1 cellular context compared by ENCODE assay signal in the genomic region with DNA sequence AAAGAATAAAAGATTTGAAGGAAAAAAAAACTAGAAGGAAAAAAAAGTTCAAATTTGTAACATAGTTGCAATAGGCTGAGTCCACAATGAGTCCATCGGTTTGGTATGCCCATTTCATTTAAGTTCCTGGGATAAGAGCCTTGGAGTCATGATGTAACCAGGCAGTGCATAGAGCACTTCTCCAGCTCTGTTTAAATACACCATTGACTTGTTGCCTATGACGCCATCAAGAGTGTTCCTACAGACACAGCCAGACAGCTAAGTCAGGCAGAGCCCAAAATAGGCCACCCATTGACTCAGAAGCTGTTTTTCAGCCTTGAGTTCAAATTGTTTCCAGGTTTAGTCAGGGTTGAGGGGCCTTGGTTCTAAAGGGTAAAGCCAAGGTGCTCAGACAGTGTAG.
TF ChIP-seq lines count a peak whose summit lies in the region.

No MANE protein-coding gene starts in this region.

TF ChIP-seq in liver, 16 proteins besides CTCF, POLR2A, EP300 and RAD21 (continued from another document):
- TF ChIP-seq, protein P1, sequence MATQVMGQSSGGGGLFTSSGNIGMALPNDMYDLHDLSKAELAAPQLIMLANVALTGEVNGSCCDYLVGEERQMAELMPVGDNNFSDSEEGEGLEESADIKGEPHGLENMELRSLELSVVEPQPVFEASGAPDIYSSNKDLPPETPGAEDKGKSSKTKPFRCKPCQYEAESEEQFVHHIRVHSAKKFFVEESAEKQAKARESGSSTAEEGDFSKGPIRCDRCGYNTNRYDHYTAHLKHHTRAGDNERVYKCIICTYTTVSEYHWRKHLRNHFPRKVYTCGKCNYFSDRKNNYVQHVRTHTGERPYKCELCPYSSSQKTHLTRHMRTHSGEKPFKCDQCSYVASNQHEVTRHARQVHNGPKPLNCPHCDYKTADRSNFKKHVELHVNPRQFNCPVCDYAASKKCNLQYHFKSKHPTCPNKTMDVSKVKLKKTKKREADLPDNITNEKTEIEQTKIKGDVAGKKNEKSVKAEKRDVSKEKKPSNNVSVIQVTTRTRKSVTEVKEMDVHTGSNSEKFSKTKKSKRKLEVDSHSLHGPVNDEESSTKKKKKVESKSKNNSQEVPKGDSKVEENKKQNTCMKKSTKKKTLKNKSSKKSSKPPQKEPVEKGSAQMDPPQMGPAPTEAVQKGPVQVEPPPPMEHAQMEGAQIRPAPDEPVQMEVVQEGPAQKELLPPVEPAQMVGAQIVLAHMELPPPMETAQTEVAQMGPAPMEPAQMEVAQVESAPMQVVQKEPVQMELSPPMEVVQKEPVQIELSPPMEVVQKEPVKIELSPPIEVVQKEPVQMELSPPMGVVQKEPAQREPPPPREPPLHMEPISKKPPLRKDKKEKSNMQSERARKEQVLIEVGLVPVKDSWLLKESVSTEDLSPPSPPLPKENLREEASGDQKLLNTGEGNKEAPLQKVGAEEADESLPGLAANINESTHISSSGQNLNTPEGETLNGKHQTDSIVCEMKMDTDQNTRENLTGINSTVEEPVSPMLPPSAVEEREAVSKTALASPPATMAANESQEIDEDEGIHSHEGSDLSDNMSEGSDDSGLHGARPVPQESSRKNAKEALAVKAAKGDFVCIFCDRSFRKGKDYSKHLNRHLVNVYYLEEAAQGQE (IDR thresholded peaks at IDR 0.05) = no peak
- TF ChIP-seq, protein P2, sequence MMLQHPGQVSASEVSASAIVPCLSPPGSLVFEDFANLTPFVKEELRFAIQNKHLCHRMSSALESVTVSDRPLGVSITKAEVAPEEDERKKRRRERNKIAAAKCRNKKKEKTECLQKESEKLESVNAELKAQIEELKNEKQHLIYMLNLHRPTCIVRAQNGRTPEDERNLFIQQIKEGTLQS (IDR thresholded peaks at IDR 0.05) = peak; percentile 55
- TF ChIP-seq NR2F2 (IDR thresholded peaks at IDR 0.05) = no peak
- no peak for TF ChIP-seq TAF1 (conservative IDR thresholded peaks at IDR 0.05)
- TF ChIP-seq FOXA1 (IDR thresholded peaks at IDR 0.05) = no peak
- TF ChIP-seq FOXA2 (IDR thresholded peaks at IDR 0.05) = peak; percentile 9
- peak; percentile 53 to 81 for TF ChIP-seq JUND (IDR thresholded peaks at IDR 0.05)
- TF ChIP-seq HNF4G (IDR thresholded peaks at IDR 0.05) = no peak
- TF ChIP-seq RXRA (IDR thresholded peaks at IDR 0.05) = peak; percentile 20 to 53
